8 cellular contexts compared by ENCODE assay signal in the genomic region with DNA sequence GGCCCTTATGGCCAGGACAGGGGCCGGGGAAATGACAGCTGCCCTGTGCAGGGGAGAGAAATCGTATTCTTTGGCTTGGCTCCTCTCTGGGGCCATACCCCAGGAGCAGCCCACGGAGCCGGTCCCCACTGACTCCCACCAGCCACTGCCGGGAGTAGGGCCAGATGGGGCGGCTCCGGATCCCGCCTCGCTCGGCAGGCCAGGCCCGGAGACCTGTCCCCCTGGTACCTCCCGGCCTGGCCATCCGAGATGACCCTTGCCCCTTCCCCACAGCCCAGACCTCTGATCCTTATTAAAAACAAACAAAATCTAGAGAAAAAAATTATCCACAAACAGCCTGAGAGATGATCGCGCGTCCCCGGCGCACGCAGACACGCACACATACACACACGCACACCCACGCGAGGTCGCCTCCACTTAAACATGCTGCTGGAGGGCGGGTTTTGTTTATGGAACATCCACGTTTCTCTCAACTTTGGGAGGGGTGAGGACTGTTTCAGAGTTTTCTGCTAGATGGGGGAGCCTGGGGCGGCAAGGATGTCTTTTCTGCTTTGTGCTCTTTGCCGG. TPM values are rescaled to one million over a fixed set of nuclear protein-coding genes. Genes with fewer than 3 reads are reported as not detected.
DNase-seq lines count a peak whose midpoint lies in the region; ATAC-seq lines count a peak whose summit lies in the region.

No MANE protein-coding gene starts in this region.

- H3K9me3 Mint-ChIP-seq in activated naive CD4-positive, alpha-beta T cell treated with anti-CD3 and anti-CD28 coated beads, Interleukin-2, amount 10 ng/mL, durations not matched to agents 7 days and 5 days = no peaks in the 10 kb centered on the region
- H3K9me3 Mint-ChIP-seq in activated naive CD8-positive, alpha-beta T cell treated with anti-CD3 and anti-CD28 coated beads for 36 hours = no peaks in the 10 kb centered on the region

- H3K36me3 Mint-ChIP-seq in activated naive CD4-positive, alpha-beta T cell treated with anti-CD3 and anti-CD28 coated beads, Interleukin-2, amount 10 ng/mL, durations not matched to agents 7 days and 5 days = no peaks in the 10 kb centered on the region
- H3K36me3 Mint-ChIP-seq in activated naive CD8-positive, alpha-beta T cell treated with anti-CD3 and anti-CD28 coated beads for 36 hours = no peaks in the 10 kb centered on the region

- peak overlapping the region; percentile 28 for H3K27ac Mint-ChIP-seq in activated naive CD4-positive, alpha-beta T cell treated with anti-CD3 and anti-CD28 coated beads, Interleukin-2, amount 10 ng/mL, durations not matched to agents 7 days and 5 days
- no peak overlapping the region for H3K27ac Mint-ChIP-seq in activated naive CD8-positive, alpha-beta T cell treated with anti-CD3 and anti-CD28 coated beads for 36 hours

- CTCF ChIA-PET in activated naive CD4-positive, alpha-beta T cell treated with anti-CD3 and anti-CD28 coated beads, Interleukin-2, amount 10 ng/mL, durations not matched to agents 7 days and 5 days (lab: Charles Lee) = no interaction called here

- peak overlapping the region; percentile 50 for H3K4me3 Mint-ChIP-seq in activated naive CD4-positive, alpha-beta T cell treated with anti-CD3 and anti-CD28 coated beads, Interleukin-2, amount 10 ng/mL, durations not matched to agents 7 days and 5 days
- peak overlapping the region; percentile 32 for H3K4me3 Mint-ChIP-seq in activated naive CD8-positive, alpha-beta T cell treated with anti-CD3 and anti-CD28 coated beads for 36 hours

- H3K4me1 Mint-ChIP-seq in activated naive CD4-positive, alpha-beta T cell treated with anti-CD3 and anti-CD28 coated beads, Interleukin-2, amount 10 ng/mL, durations not matched to agents 7 days and 5 days = peaks cover 3% of the 10 kb centered on the region
- H3K4me1 Mint-ChIP-seq in activated naive CD8-positive, alpha-beta T cell treated with anti-CD3 and anti-CD28 coated beads for 36 hours = peaks cover 2% of the 10 kb centered on the region

- peaks cover 73% of the 10 kb centered on the region for H3K27me3 Mint-ChIP-seq in activated naive CD4-positive, alpha-beta T cell treated with anti-CD3 and anti-CD28 coated beads, Interleukin-2, amount 10 ng/mL, durations not matched to agents 7 days and 5 days
- H3K27me3 Mint-ChIP-seq in activated naive CD8-positive, alpha-beta T cell treated with anti-CD3 and anti-CD28 coated beads for 36 hours = peaks cover 42% of the 10 kb centered on the region

- ATAC-seq in left ventricle myocardium superior = peak; percentile 25
- ATAC-seq in sciatic nerve = peak; percentile 60
- no peak for ATAC-seq in GM19324 (IDR thresholded peaks at IDR 0.05; ENCODE audit: low FRiP score, unreplicated experiment)
- ATAC-seq in HG02884 (IDR thresholded peaks at IDR 0.05; ENCODE audit: unreplicated experiment) = no peak

- intact Hi-C loops in left ventricle myocardium superior (cut with micrococcal nuclease) (no loop called here), sciatic nerve (cut with DNase I) (no loop called here)

- DNase-seq in activated naive CD4-positive, alpha-beta T cell treated with anti-CD3 and anti-CD28 coated beads, Interleukin-2, amount 10 ng/mL, durations not matched to agents 7 days and 5 days = no peak
- no peak for DNase-seq in activated naive CD4-positive, alpha-beta T cell treated with Interleukin-2 at 50 U/mL for 16 hours
- DNase-seq in activated naive CD8-positive, alpha-beta T cell treated with anti-CD3 and anti-CD28 coated beads for 36 hours = no peak
- DNase-seq in left ventricle myocardium superior (peak; percentile 67), sciatic nerve (ENCODE audit: low spot score) (peak; percentile 74), NCI-H1694 treated with DMSO at 0.1 percent for 48 hours (lab: John Stamatoyannopoulos, UW) (no peak)

RNA-seq across cellular contexts. Expression of gene IGLL1, which starts 59.1 kb away (rescaled TPM):
- not detected for total RNA-seq in activated naive CD8-positive, alpha-beta T cell treated with anti-CD3 and anti-CD28 coated beads for 36 hours
- total RNA-seq in left ventricle myocardium superior (not detected), sciatic nerve (not detected)

Comparison
In these comparisons a context has a peak if more than half of its experiments do, and no peak if none do; other contexts are left out.
1. DNase-seq: peak in left ventricle myocardium superior (single experiment) and sciatic nerve (single experiment); none in activated naive CD4-positive, alpha-beta T cell treated with anti-CD3 and anti-CD28 coated beads, Interleukin-2, amount 10 ng/mL, durations not matched to agents 7 days and 5 days (single experiment), activated naive CD4-positive, alpha-beta T cell treated with Interleukin-2 at 50 U/mL for 16 hours (single experiment), activated naive CD8-positive, alpha-beta T cell treated with anti-CD3 and anti-CD28 coated beads for 36 hours (single experiment) and NCI-H1694 treated with DMSO at 0.1 percent for 48 hours (single experiment).
2. ATAC-seq: peak in left ventricle myocardium superior (single experiment) and sciatic nerve (single experiment); none in GM19324 (single experiment) and HG02884 (single experiment).